Comparison of ENCODE assay signal across 10 cellular contexts in genomic region chr12:121628536-121628935, GRCh38. TPM values are rescaled to one million over a fixed set of nuclear protein-coding genes. Genes with fewer than 3 reads are reported as not detected.
DNase-seq lines count a peak whose midpoint lies in the region; ATAC-seq and TF ChIP-seq lines count a peak whose summit lies in the region.
"Had no signal": no experiment of that assay in that cellular context is flagged by ENCODE, and none has a peak within 500 bp of the region (broad histone marks: within the 10 kb centered on the region; RNA-seq: fewer than 3 reads in every experiment).

No MANE protein-coding gene starts in this region.

- TF ChIP-seq CTCF in A673 (conservative IDR thresholded peaks at IDR 0.05; ENCODE audit: low read depth, low read length) (no peak), HFF-Myc (IDR thresholded peaks at IDR 0.05; ENCODE audit: low read depth, low read length, missing control alignments) (no peak)

- peak overlapping the region; percentile 91 for H3K4me3 ChIP-seq in A673 (ENCODE audit: low read depth, low read length, poor library complexity, severe bottlenecking)
- H3K4me3 ChIP-seq in HFF-Myc (replicated peaks; ENCODE audit: low read depth, low read length) = peak overlapping the region; percentile 78
- H3K4me3 ChIP-seq in mucosa of rectum (ENCODE audit: low read length in 2 of 2) = peak overlapping the region; percentile 0 to 89

- intact Hi-C loops in A673 (cut with micrococcal nuclease; ENCODE audit: unreplicated experiment) = loop anchor here (5.0 kb wide), 1 partner anchor 44 kb away; no protein-coding TSS in a partner anchor
- intact Hi-C loops in activated T-helper 2 cell treated with anti-CD3 and anti-CD28 coated beads, Interferon-gamma antibody, Interleukin-2, Interleukin-4, amounts not matched to agents 10 μg/mL and 5 μg/mL and 100 μg/mL, durations not matched to agents 14 hours and 24 hours and 36 hours (cut with micrococcal nuclease) = loop anchor here (5.0 kb wide), 3 partner anchors 91 to 276 kb away; partner anchors contain the start of genes ANAPC5 and RHOF

- no peaks in the 10 kb centered on the region for H3K27me3 Mint-ChIP-seq in activated T-helper 2 cell treated with anti-CD3 and anti-CD28 coated beads, Interferon-gamma antibody, Interleukin-2, Interleukin-4, amounts not matched to agents 10 μg/mL and 5 μg/mL and 100 μg/mL, durations not matched to agents 14 hours and 24 hours and 36 hours (ENCODE audit: low read depth)

- peaks cover 44% of the 10 kb centered on the region for H3K36me3 Mint-ChIP-seq in activated T-helper 2 cell treated with anti-CD3 and anti-CD28 coated beads, Interferon-gamma antibody, Interleukin-2, Interleukin-4, amounts not matched to agents 10 μg/mL and 5 μg/mL and 100 μg/mL, durations not matched to agents 14 hours and 24 hours and 36 hours (ENCODE audit: low read depth)

- no peaks in the 10 kb centered on the region for H3K9me3 Mint-ChIP-seq in activated T-helper 2 cell treated with anti-CD3 and anti-CD28 coated beads, Interferon-gamma antibody, Interleukin-2, Interleukin-4, amounts not matched to agents 10 μg/mL and 5 μg/mL and 100 μg/mL, durations not matched to agents 14 hours and 24 hours and 36 hours

- DNase-seq in A673 (ENCODE audit: low spot score) = no peak
- DNase-seq in HFF-Myc (ENCODE audit: extremely low read depth, low read depth) = no peak
- no peak for DNase-seq in activated T-helper 2 cell treated with anti-CD3 and anti-CD28 coated beads, Interferon-gamma antibody, Interleukin-2, Interleukin-4, amounts not matched to agents 10 μg/mL and 5 μg/mL and 100 μg/mL, durations not matched to agents 14 hours and 24 hours and 36 hours (ENCODE audit: low spot score)
- DNase-seq in NCI-H1048 (lab: John Stamatoyannopoulos, UW) = no peak
- DNase-seq in NK-92 (lab: John Stamatoyannopoulos, UW; ENCODE audit: unreplicated experiment) = no peak
- DNase-seq: NCI-H1930 had no signal

- H3K27me3 ChIP-seq in A673 (replicated peaks; ENCODE audit: insufficient read depth, low read depth, low read length, poor library complexity) (no peaks in the 10 kb centered on the region), mucosa of rectum (ENCODE audit: control insufficient read depth in 2 of 2, insufficient read depth in 2 of 2, low read length in 2 of 2) (no peaks in the 10 kb centered on the region)

- no peaks in the 10 kb centered on the region for H3K36me3 ChIP-seq in A673 (ENCODE audit: insufficient read depth, low read length, poor library complexity, severe bottlenecking)
- no peaks in the 10 kb centered on the region for H3K36me3 ChIP-seq in mucosa of rectum (ENCODE audit: control insufficient read depth in 2 of 2, insufficient read depth in 2 of 2, low read length in 2 of 2)

- H3K9me3 ChIP-seq in A673 (ENCODE audit: low read depth, low read length, poor library complexity, severe bottlenecking) = no peaks in the 10 kb centered on the region
- H3K9me3 ChIP-seq in mucosa of rectum (ENCODE audit: control insufficient read depth in 2 of 2, low read length in 2 of 2) = no peaks in the 10 kb centered on the region

- CTCF ChIA-PET in A673 (lab: Charles Lee) = no interaction called here

- peaks cover 51% of the 10 kb centered on the region for H3K4me1 Mint-ChIP-seq in activated T-helper 2 cell treated with anti-CD3 and anti-CD28 coated beads, Interferon-gamma antibody, Interleukin-2, Interleukin-4, amounts not matched to agents 10 μg/mL and 5 μg/mL and 100 μg/mL, durations not matched to agents 14 hours and 24 hours and 36 hours (ENCODE audit: low read depth)

- peak overlapping the region; percentile 90 for H3K4me3 Mint-ChIP-seq in activated T-helper 2 cell treated with anti-CD3 and anti-CD28 coated beads, Interferon-gamma antibody, Interleukin-2, Interleukin-4, amounts not matched to agents 10 μg/mL and 5 μg/mL and 100 μg/mL, durations not matched to agents 14 hours and 24 hours and 36 hours (ENCODE audit: low read depth)

- POLR2A ChIA-PET in A673 (lab: Charles Lee; ENCODE audit: low non-redundant PET) = no interaction called here

- ATAC-seq in HG02884 (IDR thresholded peaks at IDR 0.05; ENCODE audit: unreplicated experiment) = no peak
- ATAC-seq in GM19035 (IDR thresholded peaks at IDR 0.05; ENCODE audit: unreplicated experiment) = no peak
- ATAC-seq: esophagus mucosa had no signal

- H3K27ac ChIP-seq in A673 (ENCODE audit: low read depth, low read length, poor library complexity, severe bottlenecking) = peak overlapping the region; percentile 70
- peak overlapping the region in 1 of 2 donors; percentile 92 for H3K27ac ChIP-seq in mucosa of rectum (ENCODE audit: low read depth in 2 of 2, low read length in 2 of 2)

- peak overlapping the region; percentile 90 for H3K27ac Mint-ChIP-seq in activated T-helper 2 cell treated with anti-CD3 and anti-CD28 coated beads, Interferon-gamma antibody, Interleukin-2, Interleukin-4, amounts not matched to agents 10 μg/mL and 5 μg/mL and 100 μg/mL, durations not matched to agents 14 hours and 24 hours and 36 hours

- H3K4me1 ChIP-seq in A673 (ENCODE audit: insufficient read depth, low read length, poor library complexity, severe bottlenecking) (peaks cover 37% of the 10 kb centered on the region), mucosa of rectum (ENCODE audit: control insufficient read depth in 2 of 2, insufficient read depth in 2 of 2, low read length in 2 of 2) (peaks cover 25 to 29% of the 10 kb centered on the region in 2 donors)

- no TSS peak for BruUV-seq in A673 (replicated peaks; lab: Mats Ljungman, UMichigan)

- peak overlapping the region; percentile 52 to 87 for H3K9ac ChIP-seq in mucosa of rectum (ENCODE audit: low read depth in 1 of 2, low read length in 2 of 2)

RNA-seq across cellular contexts. Expression of gene ORAI1, which starts 2.2 kb away (rescaled TPM):
- total RNA-seq in A673 (2021) = 25.6 and 28.2 TPM in 2 replicates
- 47.6 and 52.6 TPM in 2 replicates for total RNA-seq in activated T-helper 2 cell treated with anti-CD3 and anti-CD28 coated beads, Interferon-gamma antibody, Interleukin-2, Interleukin-4, amounts not matched to agents 10 μg/mL and 5 μg/mL and 100 μg/mL, durations not matched to agents 14 hours and 24 hours and 36 hours

RNA-seq across cellular contexts. Expression of gene MORN3, which starts 40.9 kb away (rescaled TPM):
- 0.58 and 0.96 TPM in 2 replicates for total RNA-seq in A673 (2021)
- total RNA-seq in activated T-helper 2 cell treated with anti-CD3 and anti-CD28 coated beads, Interferon-gamma antibody, Interleukin-2, Interleukin-4, amounts not matched to agents 10 μg/mL and 5 μg/mL and 100 μg/mL, durations not matched to agents 14 hours and 24 hours and 36 hours = 0.34 and 0.37 TPM in 2 replicates

RNA-seq across cellular contexts. Expression of gene KDM2B, which starts 47.7 kb away (rescaled TPM):
- total RNA-seq in A673 (2021) = 49.3 and 52.5 TPM in 2 replicates
- total RNA-seq in activated T-helper 2 cell treated with anti-CD3 and anti-CD28 coated beads, Interferon-gamma antibody, Interleukin-2, Interleukin-4, amounts not matched to agents 10 μg/mL and 5 μg/mL and 100 μg/mL, durations not matched to agents 14 hours and 24 hours and 36 hours = 56.2 and 59.3 TPM in 2 replicates
